In the genomic region with DNA sequence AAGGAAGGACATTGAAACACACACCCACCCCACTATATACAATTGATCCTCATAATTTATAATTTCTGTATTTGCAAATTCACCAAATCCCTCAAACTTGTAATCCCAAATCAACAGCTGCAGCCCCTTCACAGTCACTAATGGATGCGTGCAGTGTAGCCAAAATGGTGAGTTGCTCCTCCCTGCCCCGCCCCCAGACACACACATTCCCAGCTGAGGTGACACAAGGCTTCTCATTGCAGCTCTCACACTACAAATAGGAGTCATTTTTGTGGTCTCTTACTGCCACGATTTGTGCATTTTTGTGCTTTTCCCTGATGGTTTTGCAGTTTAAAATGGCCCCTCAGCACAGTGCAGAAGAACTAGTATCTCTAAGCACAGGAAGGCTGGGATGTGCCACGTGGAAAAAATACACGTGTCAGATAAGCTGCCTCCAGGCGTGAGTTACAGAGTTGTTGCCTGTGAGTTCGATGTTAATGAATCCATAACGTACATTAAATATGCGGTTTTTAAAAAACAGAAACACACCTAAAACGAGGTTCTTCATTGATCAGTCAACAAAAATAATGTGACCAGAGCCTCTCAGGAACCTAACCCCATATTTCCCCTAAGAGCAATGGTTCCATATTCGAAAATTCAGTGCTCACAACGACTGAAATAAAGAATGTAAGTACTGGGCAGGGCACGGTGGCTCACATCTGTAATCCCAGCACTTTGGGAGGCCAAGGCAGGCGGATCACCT, we compare ENCODE assay signal across 1 cellular context.
TF ChIP-seq lines count a peak whose summit lies in the region.

No MANE protein-coding gene starts in this region.

TF ChIP-seq in HEK293, 187 proteins besides CTCF, POLR2A, EP300 and RAD21 (continued from another document):
- TF ChIP-seq ATF2 (tag by site-specific recombination; IDR thresholded peaks at IDR 0.05; ENCODE audit: low read depth): no peak
- TF ChIP-seq ZNF548 (tag by site-specific recombination; IDR thresholded peaks at IDR 0.05): no peak
- no peak for TF ChIP-seq ZNF530 (tag by site-specific recombination; IDR thresholded peaks at IDR 0.05; ENCODE audit: low read depth)
- no peak for TF ChIP-seq SP3 (tag by site-specific recombination; IDR thresholded peaks at IDR 0.05)
- no peak for TF ChIP-seq KLF8 (tag by site-specific recombination; IDR thresholded peaks at IDR 0.05)
- peak; percentile 77 for TF ChIP-seq KLF1 (tag by site-specific recombination; IDR thresholded peaks at IDR 0.05)
- no peak for TF ChIP-seq SALL2 (tag by site-specific recombination; IDR thresholded peaks at IDR 0.05; ENCODE audit: borderline replicate concordance)
- peak; percentile 52; the same call in 1 of the 2 replicates for TF ChIP-seq KLF10 (tag by site-specific recombination; IDR thresholded peaks at IDR 0.05)
- TF ChIP-seq ZNF311 (tag by site-specific recombination; IDR thresholded peaks at IDR 0.05; ENCODE audit: borderline replicate concordance): no peak
- TF ChIP-seq ZNF391 (tag by site-specific recombination; IDR thresholded peaks at IDR 0.05; ENCODE audit: borderline replicate concordance, low read depth): no peak
